In genomic region chr19:4701557-4701956, GRCh38 we compare ENCODE assay signal across 35 cellular contexts.
"Had no signal": no experiment of that assay in that cellular context is flagged by ENCODE, and none has a peak within 500 bp of the region (broad histone marks: within the 10 kb centered on the region; RNA-seq: fewer than 3 reads in every experiment).

No MANE protein-coding gene starts in this region.

- H3K27ac Mint-ChIP-seq: activated CD4-positive, alpha-beta memory T cell treated with anti-CD3 and anti-CD28 coated beads, Interleukin-2, amount 10 ng/mL, durations not matched to agents 7 days and 5 days; activated CD4-positive, alpha-beta T cell treated with anti-CD3 and anti-CD28 coated beads for 36 hours; activated CD4-positive, alpha-beta T cell treated with anti-CD3 and anti-CD28 coated beads, Interleukin-2, amount 10 ng/mL, durations not matched to agents 7 days and 5 days; activated CD8-positive, alpha-beta memory T cell treated with anti-CD3 and anti-CD28 coated beads, Interleukin-2, amount 10 ng/mL, durations not matched to agents 7 days and 5 days; activated CD8-positive, alpha-beta T cell treated with anti-CD3 and anti-CD28 coated beads, Interleukin-2, amount 10 ng/mL, durations not matched to agents 7 days and 5 days; activated naive CD4-positive, alpha-beta T cell treated with anti-CD3 and anti-CD28 coated beads, Interleukin-2, amount 50 U/mL, for 72 hours; activated naive CD8-positive, alpha-beta T cell treated with anti-CD3 and anti-CD28 coated beads for 36 hours; activated T-cell treated with anti-CD3 and anti-CD28 coated beads, Interleukin-2, amount 50 U/mL, for 24 hours; activated T-helper 2 cell treated with anti-CD3 and anti-CD28 coated beads, Interferon-gamma antibody, Interleukin-2, Interleukin-4, amounts not matched to agents 10 μg/mL and 5 μg/mL and 100 μg/mL, durations not matched to agents 14 hours and 24 hours and 36 hours; T-cell; T-helper 1 cell treated with Interleukin-12 subunit alpha and Interleukin-12 subunit beta and Interleukin-4 antibody, amounts not matched to agents 30 μg/mL and 1 μg/mL, for 36 hours; T-helper 2 cell treated with Interferon-gamma antibody and Interleukin-4, amounts not matched to agents 5 μg/mL and 100 μg/mL, for 36 hours; WTC11 had no signal

- DNase-seq: activated CD4-positive, alpha-beta memory T cell treated with anti-CD3 and anti-CD28 coated beads, Interleukin-2, amount 10 ng/mL, durations not matched to agents 7 days and 5 days; activated CD4-positive, alpha-beta T cell treated with anti-CD3 and anti-CD28 coated beads for 1 hour; activated CD4-positive, alpha-beta T cell treated with anti-CD3 and anti-CD28 coated beads for 36 hours; activated CD4-positive, alpha-beta T cell treated with anti-CD3 and anti-CD28 coated beads for 48 hours; activated CD4-positive, alpha-beta T cell treated with anti-CD3 and anti-CD28 coated beads, Interleukin-2, amount 10 ng/mL, durations not matched to agents 7 days and 5 days; activated CD4-positive, alpha-beta T cell treated with anti-CD3 and anti-CD28 coated beads, Interleukin-2, amount 50 U/mL, for 48 hours; activated CD4-positive, CD25-positive, alpha-beta regulatory T cell; activated CD8-positive, alpha-beta memory T cell treated with anti-CD3 and anti-CD28 coated beads for 24 hours; activated CD8-positive, alpha-beta memory T cell treated with anti-CD3 and anti-CD28 coated beads, Interleukin-2, amount 10 ng/mL, durations not matched to agents 7 days and 5 days; activated CD8-positive, alpha-beta memory T cell treated with anti-CD3 and anti-CD28 coated beads, Interleukin-2, amount 50 U/mL, for 48 hours; activated CD8-positive, alpha-beta T cell treated with anti-CD3 and anti-CD28 coated beads, Interleukin-2, amount 10 ng/mL, durations not matched to agents 7 days and 5 days; activated effector memory CD4-positive, alpha-beta T cell treated with Interleukin-2 at 50 U/mL for 16 hours; activated gamma-delta T cell; activated naive CD4-positive, alpha-beta T cell treated with anti-CD3 and anti-CD28 coated beads, Interleukin-2, amount 50 U/mL, for 16 hours; activated naive CD4-positive, alpha-beta T cell treated with Interleukin-2 at 50 U/mL for 16 hours; activated naive CD8-positive, alpha-beta T cell treated with anti-CD3 and anti-CD28 coated beads for 36 hours; activated T-cell treated with anti-CD3 and anti-CD28 coated beads, Interleukin-2, amount 50 U/mL, for 24 hours; activated T-cell treated with anti-CD3 and anti-CD28 coated beads, Interleukin-2, amount 50 U/mL, for 48 hours; adrenal gland; amniotic stem cell; aorta; body of pancreas; brain microvascular endothelial cell; central memory CD4-positive, alpha-beta T cell; T-cell; T-helper 2 cell; T-helper 9 cell; WERI-Rb-1 had no signal

- H3K27me3 ChIP-seq: adrenal gland, body of pancreas, brain microvascular endothelial cell, breast epithelium had no signal

- H3K36me3 Mint-ChIP-seq: activated naive CD4-positive, alpha-beta T cell treated with anti-CD3 and anti-CD28 coated beads, Interleukin-2, amount 50 U/mL, for 72 hours had no signal

- H3K27ac ChIP-seq: adrenal gland, body of pancreas, brain microvascular endothelial cell, breast epithelium, WERI-Rb-1 had no signal

- H3K4me3 Mint-ChIP-seq: activated CD4-positive, alpha-beta memory T cell treated with anti-CD3 and anti-CD28 coated beads, Interleukin-2, amount 10 ng/mL, durations not matched to agents 7 days and 5 days; activated CD4-positive, alpha-beta T cell treated with anti-CD3 and anti-CD28 coated beads for 36 hours; activated CD4-positive, alpha-beta T cell treated with anti-CD3 and anti-CD28 coated beads, Interleukin-2, amount 10 ng/mL, durations not matched to agents 7 days and 5 days; activated CD8-positive, alpha-beta memory T cell treated with anti-CD3 and anti-CD28 coated beads, Interleukin-2, amount 10 ng/mL, durations not matched to agents 7 days and 5 days; activated CD8-positive, alpha-beta T cell treated with anti-CD3 and anti-CD28 coated beads, Interleukin-2, amount 10 ng/mL, durations not matched to agents 7 days and 5 days; activated naive CD8-positive, alpha-beta T cell treated with anti-CD3 and anti-CD28 coated beads for 36 hours; activated T-cell treated with anti-CD3 and anti-CD28 coated beads, Interleukin-2, amount 50 U/mL, for 24 hours; T-cell; T-helper 1 cell treated with Interleukin-12 subunit alpha and Interleukin-12 subunit beta and Interleukin-4 antibody, amounts not matched to agents 30 μg/mL and 1 μg/mL, for 36 hours; T-helper 2 cell treated with Interferon-gamma antibody and Interleukin-4, amounts not matched to agents 5 μg/mL and 100 μg/mL, for 36 hours; WTC11 had no signal

- H3K4me1 ChIP-seq: adrenal gland, breast epithelium had no signal

- H3K9me3 ChIP-seq: adrenal gland, body of pancreas, breast epithelium had no signal

- H3K27me3 Mint-ChIP-seq: activated CD4-positive, alpha-beta memory T cell treated with anti-CD3 and anti-CD28 coated beads, Interleukin-2, amount 10 ng/mL, durations not matched to agents 7 days and 5 days; activated CD4-positive, alpha-beta T cell treated with anti-CD3 and anti-CD28 coated beads for 36 hours; activated CD4-positive, alpha-beta T cell treated with anti-CD3 and anti-CD28 coated beads, Interleukin-2, amount 10 ng/mL, durations not matched to agents 7 days and 5 days; activated CD8-positive, alpha-beta memory T cell treated with anti-CD3 and anti-CD28 coated beads, Interleukin-2, amount 10 ng/mL, durations not matched to agents 7 days and 5 days; activated naive CD8-positive, alpha-beta T cell treated with anti-CD3 and anti-CD28 coated beads for 36 hours; activated T-cell treated with anti-CD3 and anti-CD28 coated beads, Interleukin-2, amount 50 U/mL, for 24 hours; T-cell had no signal

- H3K9me3 Mint-ChIP-seq: activated CD4-positive, alpha-beta memory T cell treated with anti-CD3 and anti-CD28 coated beads, Interleukin-2, amount 10 ng/mL, durations not matched to agents 7 days and 5 days; activated CD4-positive, alpha-beta T cell treated with anti-CD3 and anti-CD28 coated beads, Interleukin-2, amount 10 ng/mL, durations not matched to agents 7 days and 5 days; activated naive CD4-positive, alpha-beta T cell treated with anti-CD3 and anti-CD28 coated beads, Interleukin-2, amount 50 U/mL, for 72 hours; activated naive CD8-positive, alpha-beta T cell treated with anti-CD3 and anti-CD28 coated beads for 36 hours; activated T-cell treated with anti-CD3 and anti-CD28 coated beads, Interleukin-2, amount 50 U/mL, for 24 hours; activated T-helper 2 cell treated with anti-CD3 and anti-CD28 coated beads, Interferon-gamma antibody, Interleukin-2, Interleukin-4, amounts not matched to agents 10 μg/mL and 5 μg/mL and 100 μg/mL, durations not matched to agents 14 hours and 24 hours and 36 hours; T-cell; T-helper 1 cell treated with Interleukin-12 subunit alpha and Interleukin-12 subunit beta and Interleukin-4 antibody, amounts not matched to agents 30 μg/mL and 1 μg/mL, for 36 hours; T-helper 2 cell treated with Interferon-gamma antibody and Interleukin-4, amounts not matched to agents 5 μg/mL and 100 μg/mL, for 36 hours; WTC11 had no signal

- ATAC-seq: activated CD4-positive, alpha-beta T cell treated with anti-CD3 and anti-CD28 coated beads for 36 hours; activated CD4-positive, CD25-positive, alpha-beta regulatory T cell treated with anti-CD3 and anti-CD28 coated beads, Interleukin-2, amount 50 U/mL, for 24 hours; activated CD8-positive, alpha-beta memory T cell treated with anti-CD3 and anti-CD28 coated beads, Interleukin-2, amount 10 ng/mL, durations not matched to agents 7 days and 5 days; activated CD8-positive, alpha-beta T cell treated with anti-CD3 and anti-CD28 coated beads, Interleukin-2, amount 10 ng/mL, durations not matched to agents 7 days and 5 days; activated naive CD4-positive, alpha-beta T cell treated with anti-CD3 and anti-CD28 coated beads, Interleukin-2, amount 50 U/mL, for 72 hours; body of pancreas; T-cell; WTC11 had no signal

- H3K4me3 ChIP-seq: adrenal gland, body of pancreas, breast epithelium had no signal

- H3K4me1 Mint-ChIP-seq: activated CD4-positive, alpha-beta memory T cell treated with anti-CD3 and anti-CD28 coated beads, Interleukin-2, amount 10 ng/mL, durations not matched to agents 7 days and 5 days; activated CD4-positive, alpha-beta T cell treated with anti-CD3 and anti-CD28 coated beads for 36 hours; activated CD4-positive, alpha-beta T cell treated with anti-CD3 and anti-CD28 coated beads, Interleukin-2, amount 10 ng/mL, durations not matched to agents 7 days and 5 days; activated CD8-positive, alpha-beta memory T cell treated with anti-CD3 and anti-CD28 coated beads, Interleukin-2, amount 10 ng/mL, durations not matched to agents 7 days and 5 days; activated naive CD8-positive, alpha-beta T cell treated with anti-CD3 and anti-CD28 coated beads for 36 hours; T-cell; WTC11 had no signal
